1 cellular context compared by ENCODE assay signal in genomic region chr15:68632101-68632500, GRCh38.
TF ChIP-seq lines count a peak whose summit lies in the region.

No MANE protein-coding gene starts in this region.

TF ChIP-seq in IMR-90, 13 proteins besides CTCF, POLR2A, EP300 and RAD21 (continued from another document):
- TF ChIP-seq FOS (IDR thresholded peaks at IDR 0.05; ENCODE audit: low read depth, low read length) = no peak
- no peak for TF ChIP-seq SMC3 (IDR thresholded peaks at IDR 0.05; ENCODE audit: low read depth, low read length)
- TF ChIP-seq USF2 (IDR thresholded peaks at IDR 0.05; ENCODE audit: low read depth, low read length) = no peak
- no peak for TF ChIP-seq CEBPB (IDR thresholded peaks at IDR 0.05; ENCODE audit: low read depth, low read length)
- no peak for TF ChIP-seq NFE2L2 (IDR thresholded peaks at IDR 0.05; ENCODE audit: low read depth, low read length)
- TF ChIP-seq MAZ (IDR thresholded peaks at IDR 0.05; ENCODE audit: borderline replicate concordance, low read depth, low read length) = no peak
- TF ChIP-seq RCOR1 (IDR thresholded peaks at IDR 0.05; ENCODE audit: insufficient replicate concordance, low read length) = no peak
- TF ChIP-seq MXI1 (IDR thresholded peaks at IDR 0.05; ENCODE audit: borderline replicate concordance, low read depth, low read length) = no peak
